ENCODE assay signal across 15 cellular contexts in genomic region chr5:142521706-142522105, GRCh38.
"Had no signal": no experiment of that assay in that cellular context is flagged by ENCODE, and none has a peak within 500 bp of the region (broad histone marks: within the 10 kb centered on the region; RNA-seq: fewer than 3 reads in every experiment).

No MANE protein-coding gene starts in this region.

- H3K36me3 ChIP-seq: ascending aorta, lower lobe of right lung, suprapubic skin, upper lobe of right lung had no signal

- H3K27me3 Mint-ChIP-seq: activated naive CD8-positive, alpha-beta T cell treated with anti-CD3 and anti-CD28 coated beads, Interleukin-2, amount 50 U/mL, for 24 hours; activated T-helper 17 cell treated with anti-CD3 and anti-CD28 coated beads, Interleukin-2, amount 50 U/mL, for 72 hours; stimulated activated naive CD8-positive, alpha-beta T cell treated with anti-CD3 and anti-CD28 coated beads, Interleukin-15, Interleukin-2, amounts not matched to agents 100 ng/mL and 50 ng/mL, for 24 hours had no signal

- DNase-seq: activated naive CD4-positive, alpha-beta T cell treated with anti-CD3 and anti-CD28 coated beads for 36 hours; activated naive CD8-positive, alpha-beta T cell treated with anti-CD3 and anti-CD28 coated beads, Interleukin-2, amount 50 U/mL, for 24 hours; effector memory CD4-positive, alpha-beta T cell; foreskin fibroblast; glutamatergic neuron; lower lobe of right lung; midbrain; right cardiac atrium; T-helper 9 cell; upper lobe of right lung had no signal

- H3K4me3 ChIP-seq: ascending aorta, lower lobe of right lung, suprapubic skin, upper lobe of right lung had no signal

- H3K27me3 ChIP-seq: ascending aorta, suprapubic skin, upper lobe of right lung had no signal

- H3K4me1 Mint-ChIP-seq: activated T-helper 17 cell treated with anti-CD3 and anti-CD28 coated beads, Interleukin-2, amount 50 U/mL, for 72 hours had no signal

- H3K9me3 ChIP-seq: lower lobe of right lung, suprapubic skin, upper lobe of right lung had no signal

- H3K4me1 ChIP-seq: ascending aorta, lower lobe of right lung, suprapubic skin, upper lobe of right lung had no signal

- H3K27ac Mint-ChIP-seq: activated naive CD4-positive, alpha-beta T cell treated with anti-CD3 and anti-CD28 coated beads for 36 hours; activated naive CD8-positive, alpha-beta T cell treated with anti-CD3 and anti-CD28 coated beads, Interleukin-2, amount 50 U/mL, for 24 hours; activated T-helper 17 cell treated with anti-CD3 and anti-CD28 coated beads, Interleukin-2, amount 50 U/mL, for 72 hours; dendritic cell treated with granulocyte-macrophage colony-stimulating factor and Interleukin-4, amounts not matched to agents 40 ng/mL and 50 ng/mL, for 4 days; stimulated activated naive CD8-positive, alpha-beta T cell treated with anti-CD3 and anti-CD28 coated beads, Interleukin-15, Interleukin-2, amounts not matched to agents 100 ng/mL and 50 ng/mL, for 24 hours had no signal

- H3K4me3 Mint-ChIP-seq: activated naive CD4-positive, alpha-beta T cell treated with anti-CD3 and anti-CD28 coated beads for 36 hours; activated naive CD8-positive, alpha-beta T cell treated with anti-CD3 and anti-CD28 coated beads, Interleukin-2, amount 50 U/mL, for 24 hours; activated T-helper 17 cell treated with anti-CD3 and anti-CD28 coated beads, Interleukin-2, amount 50 U/mL, for 72 hours; dendritic cell treated with granulocyte-macrophage colony-stimulating factor and Interleukin-4, amounts not matched to agents 40 ng/mL and 50 ng/mL, for 4 days; stimulated activated naive CD8-positive, alpha-beta T cell treated with anti-CD3 and anti-CD28 coated beads, Interleukin-15, Interleukin-2, amounts not matched to agents 100 ng/mL and 50 ng/mL, for 24 hours had no signal

- H3K27ac ChIP-seq: ascending aorta, lower lobe of right lung, suprapubic skin, upper lobe of right lung had no signal
